18 cellular contexts compared by ENCODE assay signal in genomic region chr12:108911915-108912314, GRCh38. TPM values are rescaled to one million over a fixed set of nuclear protein-coding genes. Genes with fewer than 3 reads are reported as not detected.
DNase-seq lines count a peak whose midpoint lies in the region; ATAC-seq, FAIRE-seq and TF ChIP-seq lines count a peak whose summit lies in the region.
"Had no signal": no experiment of that assay in that cellular context is flagged by ENCODE, and none has a peak within 500 bp of the region (broad histone marks: within the 10 kb centered on the region; RNA-seq: fewer than 3 reads in every experiment).

No MANE protein-coding gene starts in this region.

- H3K9me3 ChIP-seq in breast epithelium (no peaks in the 10 kb centered on the region), mucosa of descending colon (no peaks in the 10 kb centered on the region), transverse colon (no peaks in the 10 kb centered on the region), testis (no peaks in the 10 kb centered on the region)
- H3K9me3 ChIP-seq: BLaER1, Peyer's patch had no signal

- ATAC-seq in mucosa of descending colon, result peak; percentile 23
- ATAC-seq: CD8-positive, alpha-beta T cell; GM23338 had no signal

- DNase-seq in breast epithelium (ENCODE audit: low spot score in 2 of 2), result peak; percentile 40 to 63
- DNase-seq in MCF 10A (ENCODE audit: unreplicated experiment), result no peak
- DNase-seq in bronchial epithelial cell (ENCODE audit: low read depth), result peak; percentile 23
- DNase-seq in mucosa of descending colon, result no peak
- DNase-seq in iPS-NIHi7 (ENCODE audit: extremely low spot score), result no peak
- no peak for DNase-seq in transverse colon
- DNase-seq in GM10248 (ENCODE audit: extremely low spot score), result no peak
- DNase-seq in testis, result no peak
- DNase-seq: CD8-positive, alpha-beta T cell; MM.1S; NCI-H1092 treated with DMSO at 0.1 percent for 48 hours; NCI-H524; Peyer's patch; Right ventricle myocardium superior had no signal

- no peak for TF ChIP-seq EP300 in transverse colon (IDR thresholded peaks at IDR 0.05; ENCODE audit: low read depth)

- H3K4me3 Mint-ChIP-seq in MCF 10A (ENCODE audit: unreplicated experiment), result no peak overlapping the region
- H3K4me3 Mint-ChIP-seq: CD8-positive, alpha-beta T cell; GM23338 had no signal

- H3K4me1 ChIP-seq in breast epithelium, result peaks cover 0 to 6% of the 10 kb centered on the region in 2 donors
- H3K4me1 ChIP-seq in mucosa of descending colon (ENCODE audit: low read depth), result no peaks in the 10 kb centered on the region
- H3K4me1 ChIP-seq in transverse colon, result no peaks in the 10 kb centered on the region
- no peaks in the 10 kb centered on the region for H3K4me1 ChIP-seq in testis
- H3K4me1 ChIP-seq: Peyer's patch had no signal

- no TSS peak for BruUV-seq in MCF 10A (replicated peaks; lab: Mats Ljungman, UMichigan)

- H3K9me3 Mint-ChIP-seq in MCF 10A (ENCODE audit: unreplicated experiment), result no peaks in the 10 kb centered on the region
- H3K9me3 Mint-ChIP-seq: CD8-positive, alpha-beta T cell; GM23338 had no signal

- no peaks in the 10 kb centered on the region for H3K27me3 Mint-ChIP-seq in MCF 10A (ENCODE audit: insufficient read depth, unreplicated experiment)

- POLR2A ChIA-PET in MCF 10A (lab: Yijun Ruan, JAX) (no interaction called here), GM10248 (lab: Yijun Ruan, JAX) (no interaction called here)

- H3K27ac Mint-ChIP-seq in MCF 10A (ENCODE audit: low read depth, unreplicated experiment), result no peak overlapping the region
- H3K27ac Mint-ChIP-seq: CD8-positive, alpha-beta T cell; GM23338 had no signal

- H3K36me3 Mint-ChIP-seq in MCF 10A (ENCODE audit: insufficient read depth, unreplicated experiment), result no peaks in the 10 kb centered on the region
- H3K36me3 Mint-ChIP-seq: CD8-positive, alpha-beta T cell had no signal

- FAIRE-seq in bronchial epithelial cell (lab: Jason Lieb, UNC), result no peak
- FAIRE-seq: A204.1 had no signal

- TF ChIP-seq POLR2A in breast epithelium (IDR thresholded peaks at IDR 0.05) (no peak), transverse colon (IDR thresholded peaks at IDR 0.05) (no peak), testis (IDR thresholded peaks at IDR 0.05) (no peak)

- CTCF ChIA-PET in MCF 10A (lab: Yijun Ruan, JAX) (interaction anchor here (0.6 to 0.9 kb wide), 2 partner anchors 39 to 136 kb away, joined by 3 read pairs; no protein-coding TSS in a partner anchor), GM10248 (lab: Yijun Ruan, JAX) (no interaction called here)

- H3K27me3 ChIP-seq in breast epithelium (no peaks in the 10 kb centered on the region), bronchial epithelial cell (ENCODE audit: control insufficient read depth, insufficient read depth, low read length) (no peaks in the 10 kb centered on the region), transverse colon (no peaks in the 10 kb centered on the region), testis (no peaks in the 10 kb centered on the region)
- H3K27me3 ChIP-seq: BLaER1, Peyer's patch had no signal

- in situ Hi-C loops in transverse colon (cut with MboI; ENCODE audit: low pct_ligation_motif_present in 1 of 4, low pct_unique_long_range_greater_than_20kb in 1 of 4, low sequenced_read_pairs in 3 of 4), result no loop called here

- WGBS in transverse colon (ENCODE audit: low coverage in 1 of 2), 2 donors, result 51% methylated on average over 5 of the region's 6 CpGs; no CpG with 5 or more reads in 1 of the 2 donors
- 85 to 90% methylated on average over 4 to 6 of the region's 6 CpGs for WGBS in testis, 2 donors

- H3K27ac ChIP-seq in breast epithelium, result no peak overlapping the region
- H3K27ac ChIP-seq in transverse colon, result no peak overlapping the region
- no peak overlapping the region for H3K27ac ChIP-seq in testis
- H3K27ac ChIP-seq: BLaER1, KMS-11, Peyer's patch had no signal

- TF ChIP-seq CTCF in breast epithelium (IDR thresholded peaks at IDR 0.05) (no peak), MCF 10A (IDR thresholded peaks at IDR 0.05; ENCODE audit: unreplicated experiment) (no peak), bronchial epithelial cell (IDR thresholded peaks at IDR 0.05; ENCODE audit: insufficient read depth, low read length, severe bottlenecking) (no peak), mucosa of descending colon (IDR thresholded peaks at IDR 0.05) (no peak), transverse colon (IDR thresholded peaks at IDR 0.05) (no peak), GM10248 (IDR thresholded peaks at IDR 0.05; ENCODE audit: control extremely low read depth, extremely low read depth, low read depth, missing control alignments) (no peak), testis (IDR thresholded peaks at IDR 0.05) (no peak)

- H3K36me3 ChIP-seq in breast epithelium (no peaks in the 10 kb centered on the region), bronchial epithelial cell (ENCODE audit: control insufficient read depth, insufficient read depth, low read length) (no peaks in the 10 kb centered on the region), mucosa of descending colon (ENCODE audit: low read depth) (no peaks in the 10 kb centered on the region), transverse colon (no peaks in the 10 kb centered on the region), testis (ENCODE audit: low read depth, missing control alignments) (no peaks in the 10 kb centered on the region)
- H3K36me3 ChIP-seq: BLaER1, Peyer's patch had no signal

- intact Hi-C loops in breast epithelium (cut with DNase I; ENCODE audit: low total_unique reads), result no loop called here
- intact Hi-C loops in MCF 10A (cut with micrococcal nuclease), result no loop called here
- intact Hi-C loops in mucosa of descending colon (cut with DNase I, micrococcal nuclease), result no loop called here
- intact Hi-C loops in transverse colon (cut with DNase I; ENCODE audit: low total_unique reads), result no loop called here
- intact Hi-C loops in testis (cut with DNase I; ENCODE audit: low total_unique reads), result no loop called here

- H3K4me1 Mint-ChIP-seq in MCF 10A (ENCODE audit: insufficient read depth, unreplicated experiment), result peaks cover 5% of the 10 kb centered on the region

- H3K4me3 ChIP-seq in breast epithelium (no peak overlapping the region), bronchial epithelial cell (ENCODE audit: low read depth, low read length) (no peak overlapping the region), mucosa of descending colon (no peak overlapping the region), transverse colon (no peak overlapping the region), testis (no peak overlapping the region)
- H3K4me3 ChIP-seq: BLaER1, GM23338, Peyer's patch had no signal

RNA-seq across cellular contexts. Expression of gene DAO, which starts 32.0 kb away (rescaled TPM):
- not detected for total RNA-seq in breast epithelium
- not detected in 2 replicates for total RNA-seq in MCF 10A (2022)
- total RNA-seq in bronchial epithelial cell, result not detected in 2 replicates
- 1 to 10 TPM in 2 of 3 donors, under 1 TPM in 1; 0.79 to 4.8 (median 3.0) TPM for total RNA-seq in mucosa of descending colon
- 1 to 10 TPM in 3 of 4 donors, not detected in 1; 3.7 to 7.1 (median 4.4) TPM for total RNA-seq in transverse colon
- under 1 TPM; 0.79 to 0.81 TPM for total RNA-seq in testis
- 0.46 TPM for polyA plus RNA-seq in testis (ENCODE audit: insufficient read depth, low read depth, low replicate concordance)
- total RNA-seq: CD8-positive, alpha-beta T cell; GM23338; Right ventricle myocardium superior had no signal
- polyA plus RNA-seq: GM23338 had no signal

RNA-seq across cellular contexts. Expression of gene SSH1, which starts 54.5 kb away (rescaled TPM):
- 10 to 100 TPM; 13.3 to 15.4 (median 13.8) TPM for total RNA-seq in breast epithelium
- total RNA-seq in MCF 10A (2022), result 33.4 and 41.4 TPM in 2 replicates
- 7.1 and 8.1 TPM in 2 replicates for total RNA-seq in bronchial epithelial cell
- 10 to 100 TPM; 23.9 to 49.5 (median 25.6) TPM for total RNA-seq in mucosa of descending colon
- 10 to 100 TPM; 15.0 to 39.0 (median 18.9) TPM for total RNA-seq in transverse colon
- 10 to 100 TPM; 29.1 to 31.5 TPM for total RNA-seq in testis
- 18.9 TPM for polyA plus RNA-seq in testis (ENCODE audit: insufficient read depth, low read depth, low replicate concordance)

Comparison
In these comparisons a context has a peak if more than half of its experiments do, and no peak if none do; other contexts are left out.
1. DNase-seq: peak in breast epithelium (2 of 2) and bronchial epithelial cell (single experiment); none in MCF 10A (single experiment), mucosa of descending colon (0 of 3), iPS-NIHi7 (single experiment), transverse colon (single experiment), GM10248 (single experiment) and testis (single experiment).